ENCODE assay signal across 13 cellular contexts in genomic region chr2:85846411-85846810, GRCh38. TPM values are rescaled to one million over a fixed set of nuclear protein-coding genes. Genes with fewer than 3 reads are reported as not detected.
A peak's percentile ranks its signal among the peaks of the same experiment; 100 is the strongest.
DNase-seq lines count a peak whose midpoint lies in the region; ATAC-seq and TF ChIP-seq lines count a peak whose summit lies in the region.
"Had no signal": no experiment of that assay in that cellular context is flagged by ENCODE, and none has a peak within 500 bp of the region (broad histone marks: within the 10 kb centered on the region; RNA-seq: fewer than 3 reads in every experiment).

No MANE protein-coding gene starts in this region.

- H3K36me3 Mint-ChIP-seq in IgD-negative memory B cell, result peaks cover 34% of the 10 kb centered on the region
- H3K36me3 Mint-ChIP-seq in naive thymus-derived CD4-positive, alpha-beta T cell, result peaks cover 11 to 71% (median 50%) of the 10 kb centered on the region in 5 donors

- no peak overlapping the region for H3K27ac ChIP-seq in naive thymus-derived CD4-positive, alpha-beta T cell (ENCODE audit: low read depth, low read length)
- H3K27ac ChIP-seq in gastroesophageal sphincter, result no peak overlapping the region

- H3K27me3 ChIP-seq in naive thymus-derived CD4-positive, alpha-beta T cell (ENCODE audit: control insufficient read depth in 2 of 2, insufficient read depth in 2 of 2, low read length in 2 of 2), result no peaks in the 10 kb centered on the region
- H3K27me3 ChIP-seq in gastroesophageal sphincter, result no peaks in the 10 kb centered on the region

- POLR2A ChIA-PET in naive thymus-derived CD4-positive, alpha-beta T cell (lab: Charles Lee), result no interaction called here

- TF ChIP-seq EP300 in gastroesophageal sphincter (IDR thresholded peaks at IDR 0.05), result no peak

- DNase-seq in AG10803 (ENCODE audit: low read depth), result peak; percentile 53
- peak; percentile 70 for DNase-seq in choroid plexus epithelial cell (ENCODE audit: low read depth)
- DNase-seq in naive thymus-derived CD4-positive, alpha-beta T cell, result no peak
- DNase-seq in NCI-H1105 treated with DMSO at 0.1 percent for 48 hours (lab: John Stamatoyannopoulos, UW), result no peak
- DNase-seq: activated CD4-positive, alpha-beta T cell treated with anti-CD3 and anti-CD28 coated beads for 36 hours; DND-41; foreskin melanocyte; posterior cingulate gyrus had no signal

- intact Hi-C loops in naive thymus-derived CD4-positive, alpha-beta T cell (cut with micrococcal nuclease), result no loop called here

- no peak overlapping the region for H3K4me3 Mint-ChIP-seq in IgD-negative memory B cell
- H3K4me3 Mint-ChIP-seq in naive thymus-derived CD4-positive, alpha-beta T cell, result no peak overlapping the region
- H3K4me3 Mint-ChIP-seq: activated CD4-positive, alpha-beta T cell treated with anti-CD3 and anti-CD28 coated beads for 36 hours; CD14-positive monocyte had no signal

- peaks cover 21 to 33% (median 31%) of the 10 kb centered on the region in 3 donors for H3K4me1 Mint-ChIP-seq in IgD-negative memory B cell
- peaks cover 12 to 60% (median 28%) of the 10 kb centered on the region in 7 donors for H3K4me1 Mint-ChIP-seq in naive thymus-derived CD4-positive, alpha-beta T cell

- no peaks in the 10 kb centered on the region for H3K27me3 Mint-ChIP-seq in IgD-negative memory B cell
- no peaks in the 10 kb centered on the region for H3K27me3 Mint-ChIP-seq in naive thymus-derived CD4-positive, alpha-beta T cell
- H3K27me3 Mint-ChIP-seq: activated CD4-positive, alpha-beta T cell treated with anti-CD3 and anti-CD28 coated beads for 36 hours had no signal

- TF ChIP-seq POLR2A in gastroesophageal sphincter (IDR thresholded peaks at IDR 0.05), result no peak

- peak overlapping the region; percentile 33 to 94 (median 37) for H3K27ac Mint-ChIP-seq in IgD-negative memory B cell
- peak overlapping the region in 5 of 9 donors; percentile 27 to 99 (median 78) for H3K27ac Mint-ChIP-seq in naive thymus-derived CD4-positive, alpha-beta T cell
- H3K27ac Mint-ChIP-seq: activated CD4-positive, alpha-beta T cell treated with anti-CD3 and anti-CD28 coated beads for 36 hours had no signal

- 68 to 77% methylated on average over 4 of the region's 4 CpGs for WGBS in gastroesophageal sphincter (ENCODE audit: low coverage in 1 of 2), 2 donors

- no peaks in the 10 kb centered on the region for H3K9me3 ChIP-seq in naive thymus-derived CD4-positive, alpha-beta T cell (ENCODE audit: control insufficient read depth in 2 of 3, low read length in 3 of 3)
- H3K9me3 ChIP-seq in gastroesophageal sphincter, result no peaks in the 10 kb centered on the region

- peaks cover 0 to 38% (median 4%) of the 10 kb centered on the region in 3 experiments for H3K36me3 ChIP-seq in naive thymus-derived CD4-positive, alpha-beta T cell (ENCODE audit: control insufficient read depth in 2 of 3, insufficient read depth in 3 of 3, low read length in 3 of 3)
- peaks cover 0 to 72% of the 10 kb centered on the region in 2 donors for H3K36me3 ChIP-seq in gastroesophageal sphincter

- H3K4me1 ChIP-seq in naive thymus-derived CD4-positive, alpha-beta T cell (ENCODE audit: control insufficient read depth in 2 of 2, insufficient read depth in 2 of 2, low read length in 2 of 2), result peaks cover 19 to 20% of the 10 kb centered on the region in 2 donors
- peaks cover 0 to 7% (median 0%) of the 10 kb centered on the region in 3 donors for H3K4me1 ChIP-seq in gastroesophageal sphincter

- no peaks in the 10 kb centered on the region for H3K9me3 Mint-ChIP-seq in IgD-negative memory B cell
- peaks cover 0 to 3% (median 0%) of the 10 kb centered on the region in 11 donors for H3K9me3 Mint-ChIP-seq in naive thymus-derived CD4-positive, alpha-beta T cell

- CTCF ChIA-PET in naive thymus-derived CD4-positive, alpha-beta T cell (lab: Charles Lee), result no interaction called here

- H3K4me3 ChIP-seq in AG10803 (ENCODE audit: low read length) (no peak overlapping the region), choroid plexus epithelial cell (ENCODE audit: low read depth, low read length) (no peak overlapping the region), gastroesophageal sphincter (no peak overlapping the region)
- H3K4me3 ChIP-seq in naive thymus-derived CD4-positive, alpha-beta T cell (ENCODE audit: low read length), result no peak overlapping the region

- ATAC-seq in naive thymus-derived CD4-positive, alpha-beta T cell, result no peak
- ATAC-seq in gastroesophageal sphincter, result no peak
- no peak for ATAC-seq in HG03457 (IDR thresholded peaks at IDR 0.05; ENCODE audit: unreplicated experiment)
- ATAC-seq in esophagus mucosa, result no peak
- ATAC-seq: activated CD4-positive, alpha-beta T cell treated with anti-CD3 and anti-CD28 coated beads for 36 hours had no signal

- TF ChIP-seq CTCF in AG10803 (conservative IDR thresholded peaks at IDR 0.05; ENCODE audit: low read length), result no peak
- TF ChIP-seq CTCF in choroid plexus epithelial cell (conservative IDR thresholded peaks at IDR 0.05; ENCODE audit: low read depth, low read length), result no peak
- TF ChIP-seq CTCF in gastroesophageal sphincter (IDR thresholded peaks at IDR 0.05), result no peak

RNA-seq across cellular contexts. Expression of gene ST3GAL5, which starts 42.4 kb away (rescaled TPM):
- 38.2 TPM for polyA plus RNA-seq in IgD-negative memory B cell
- 10 to 100 TPM; 37.9 to 53.6 (median 43.0) TPM for total RNA-seq in naive thymus-derived CD4-positive, alpha-beta T cell
- polyA plus RNA-seq in naive thymus-derived CD4-positive, alpha-beta T cell, result 10 to 100 TPM; 15.0 to 16.8 TPM
- total RNA-seq in gastroesophageal sphincter (10 to 100 TPM; 15.2 to 55.9 (median 22.7) TPM), esophagus mucosa (1.2 TPM)

Comparison
In these comparisons a context has a peak if more than half of its experiments do, and no peak if none do; other contexts are left out.
1. DNase-seq: peak in AG10803 (single experiment) and choroid plexus epithelial cell (single experiment); none in naive thymus-derived CD4-positive, alpha-beta T cell (0 of 9) and NCI-H1105 treated with DMSO at 0.1 percent for 48 hours (single experiment).